16 cellular contexts compared by ENCODE assay signal in genomic region chr6:104253236-104253635, GRCh38.
DNase-seq lines count a peak whose midpoint lies in the region; TF ChIP-seq lines count a peak whose summit lies in the region.
"Had no signal": no experiment of that assay in that cellular context is flagged by ENCODE, and none has a peak within 500 bp of the region (broad histone marks: within the 10 kb centered on the region; RNA-seq: fewer than 3 reads in every experiment).

No MANE protein-coding gene starts in this region.

- H3K36me3 Mint-ChIP-seq in progenitor cell of endocrine pancreas (ENCODE audit: insufficient read depth): no peaks in the 10 kb centered on the region
- H3K36me3 Mint-ChIP-seq: CD14-positive monocyte; CD8-positive, alpha-beta T cell; IgD-negative memory B cell had no signal

- no peak overlapping the region for H3K4me3 Mint-ChIP-seq in progenitor cell of endocrine pancreas (ENCODE audit: low read depth)
- H3K4me3 Mint-ChIP-seq: CD14-positive monocyte; CD8-positive, alpha-beta T cell had no signal

- no peak for TF ChIP-seq CTCF in progenitor cell of endocrine pancreas (IDR thresholded peaks at IDR 0.05; ENCODE audit: unreplicated experiment)
- no peak for TF ChIP-seq CTCF in coronary artery (IDR thresholded peaks at IDR 0.05)

- H3K4me3 ChIP-seq in coronary artery: no peak overlapping the region
- H3K4me3 ChIP-seq: GM12878, GM23248 had no signal

- no peaks in the 10 kb centered on the region for H3K27me3 Mint-ChIP-seq in progenitor cell of endocrine pancreas
- H3K27me3 Mint-ChIP-seq: IgD-negative memory B cell had no signal

- peak; percentile 62 for DNase-seq in DMS79 treated with DMSO at 0.1 percent for 48 hours (lab: John Stamatoyannopoulos, UW)
- DNase-seq in DMS79 (lab: John Stamatoyannopoulos, UW): no peak
- peak; percentile 30 for DNase-seq in NCI-H748 (lab: John Stamatoyannopoulos, UW; ENCODE audit: unreplicated experiment)
- DNase-seq in islet precursor cell: peak; percentile 72
- no peak for DNase-seq in progenitor cell of endocrine pancreas (ENCODE audit: low spot score, unreplicated experiment)
- DNase-seq in coronary artery (ENCODE audit: low spot score): no peak
- DNase-seq in cerebellar cortex (ENCODE audit: low spot score): no peak
- no peak for DNase-seq in HK-2 (ENCODE audit: unreplicated experiment)
- DNase-seq: CD8-positive, alpha-beta T cell; COR-L47; GM23248; H7 had no signal

- H3K27ac ChIP-seq in coronary artery: no peak overlapping the region
- H3K27ac ChIP-seq: 22Rv1, GM23248 had no signal

- peak overlapping the region; percentile 42 for H3K27ac Mint-ChIP-seq in progenitor cell of endocrine pancreas
- H3K27ac Mint-ChIP-seq: CD14-positive monocyte; CD8-positive, alpha-beta T cell; IgD-negative memory B cell had no signal

- peaks cover 2% of the 10 kb centered on the region for H3K9me3 Mint-ChIP-seq in progenitor cell of endocrine pancreas (ENCODE audit: low read depth)
- H3K9me3 Mint-ChIP-seq: CD8-positive, alpha-beta T cell had no signal

- peaks cover 18% of the 10 kb centered on the region for H3K4me1 Mint-ChIP-seq in progenitor cell of endocrine pancreas (ENCODE audit: low read depth)
- H3K4me1 Mint-ChIP-seq: CD14-positive monocyte had no signal

Comparison
In these comparisons a context has a peak if more than half of its experiments do, and no peak if none do; other contexts are left out.
1. DNase-seq: peak in DMS79 treated with DMSO at 0.1 percent for 48 hours (single experiment), NCI-H748 (single experiment) and islet precursor cell (single experiment); none in DMS79 (single experiment), progenitor cell of endocrine pancreas (single experiment), coronary artery (single experiment), cerebellar cortex (single experiment) and HK-2 (single experiment).